ENCODE assay signal across 14 cellular contexts in the genomic region with DNA sequence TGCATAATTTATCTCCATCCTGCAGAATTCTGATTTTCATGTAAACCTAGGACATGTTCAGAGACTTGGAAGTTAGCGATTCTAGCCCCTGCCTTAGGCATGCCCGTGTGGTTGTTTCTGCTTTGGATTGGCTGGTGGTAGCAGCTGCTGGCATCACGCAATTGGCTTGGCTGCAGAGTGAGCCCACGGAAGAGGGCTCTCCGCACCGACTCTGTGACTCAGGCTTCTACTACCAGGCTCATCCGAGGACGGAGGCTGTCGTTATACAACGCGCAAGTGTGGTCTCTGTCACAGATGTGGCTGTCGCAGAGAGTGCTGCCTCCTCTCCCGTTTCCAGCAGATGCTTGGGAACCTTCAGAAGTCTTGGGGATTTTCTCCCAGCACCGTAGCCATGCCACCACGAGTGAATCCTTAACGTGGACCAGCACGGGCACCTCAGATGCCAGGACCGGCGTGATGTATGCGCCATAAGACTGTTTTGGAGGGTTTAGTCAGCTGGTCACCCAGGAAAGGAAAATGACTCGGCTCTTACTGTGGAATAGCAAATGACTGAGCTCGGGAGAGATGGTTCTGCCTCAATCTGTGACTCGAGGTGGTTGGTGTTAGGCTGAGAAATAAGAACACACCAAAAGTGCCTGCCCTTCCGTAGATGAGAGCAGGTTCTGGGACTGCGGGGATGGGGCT.
DNase-seq lines count a peak whose midpoint lies in the region; ATAC-seq and TF ChIP-seq lines count a peak whose summit lies in the region.
"Had no signal": no experiment of that assay in that cellular context is flagged by ENCODE, and none has a peak within 500 bp of the region (broad histone marks: within the 10 kb centered on the region; RNA-seq: fewer than 3 reads in every experiment).

No MANE protein-coding gene starts in this region.

- no peak for ATAC-seq in HG02678 (IDR thresholded peaks at IDR 0.05; ENCODE audit: unreplicated experiment)
- ATAC-seq in GM21423 (IDR thresholded peaks at IDR 0.05; ENCODE audit: unreplicated experiment): no peak

- TF ChIP-seq CTCF in suprapubic skin (IDR thresholded peaks at IDR 0.05): no peak

- H3K27ac ChIP-seq in suprapubic skin: no peak overlapping the region
- H3K27ac ChIP-seq: parathyroid adenoma had no signal

- WGBS in suprapubic skin: 83% methylated on average over 21 of the region's 25 CpGs

- H3K4me3 ChIP-seq in suprapubic skin: peak overlapping the region; percentile 17

- no peak for TF ChIP-seq EP300 in suprapubic skin (IDR thresholded peaks at IDR 0.05)

- in situ Hi-C loops in G401 (cut with HindIII; ENCODE audit: low sequenced_read_pairs): no loop called here

- no peak for TF ChIP-seq POLR2A in suprapubic skin (IDR thresholded peaks at IDR 0.05)

- peak; percentile 96 for DNase-seq in G401 (ENCODE audit: low spot score)
- DNase-seq in amygdala (lab: John Stamatoyannopoulos, UW): peak in 52 of 56 donors; percentile 31 to 90 (median 76)
- DNase-seq in inferior parietal cortex (ENCODE audit: extremely low spot score): peak; percentile 88
- no peak for DNase-seq in suprapubic skin (ENCODE audit: low spot score in 2 of 2)
- DNase-seq in activated naive CD4-positive, alpha-beta T cell treated with Interleukin-2 at 50 U/mL for 16 hours: no peak
- DNase-seq in NCI-H345 (lab: John Stamatoyannopoulos, UW): no peak
- DNase-seq: activated CD4-positive, CD25-positive, alpha-beta regulatory T cell treated with anti-CD3 and anti-CD28 coated beads, Interleukin-2, amount 50 U/mL, for 72 hours; activated naive CD8-positive, alpha-beta T cell treated with anti-CD3 and anti-CD28 coated beads, Interleukin-2, amount 10 ng/mL, durations not matched to agents 7 days and 5 days; CD8-positive, alpha-beta memory T cell; NCI-H2227 treated with DMSO at 0.1 percent for 48 hours; stimulated activated CD4-positive, alpha-beta T cell treated with anti-CD3 and anti-CD28 coated beads, Interleukin-1b, Interleukin-23, amount 100 ng/mL, for 48 hours had no signal

- H3K27me3 ChIP-seq in suprapubic skin: peaks cover 4% of the 10 kb centered on the region

- peaks cover 28% of the 10 kb centered on the region for H3K36me3 ChIP-seq in suprapubic skin

- H3K9me3 ChIP-seq in suprapubic skin: no peaks in the 10 kb centered on the region

- no peaks in the 10 kb centered on the region for H3K4me1 ChIP-seq in suprapubic skin
- H3K4me1 ChIP-seq: parathyroid adenoma had no signal

Comparison
In these comparisons a context has a peak if more than half of its experiments do, and no peak if none do; other contexts are left out.
1. DNase-seq: peak in G401 (single experiment), amygdala (52 of 56) and inferior parietal cortex (single experiment); none in suprapubic skin (0 of 2), activated naive CD4-positive, alpha-beta T cell treated with Interleukin-2 at 50 U/mL for 16 hours (single experiment) and NCI-H345 (single experiment).